1 cellular context compared by ENCODE assay signal in the genomic region with DNA sequence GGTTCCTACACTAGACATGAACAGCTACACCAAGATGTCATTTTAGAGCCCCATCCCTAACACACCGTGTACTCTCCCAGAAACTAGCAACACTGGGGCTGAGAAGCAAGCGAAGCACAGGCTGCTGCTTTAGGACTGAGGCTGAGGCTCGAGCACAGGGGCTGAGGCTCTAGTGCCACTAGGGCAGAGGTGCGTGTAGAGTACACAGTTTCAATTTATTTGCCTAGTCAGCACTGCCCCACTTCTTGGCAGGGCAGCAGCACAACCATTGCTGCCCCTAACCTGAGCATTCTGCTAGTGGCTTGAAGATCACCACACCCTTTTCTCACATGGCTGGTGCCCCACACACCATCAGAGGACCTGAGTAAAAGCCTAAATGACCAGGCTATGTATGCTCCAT.
TF ChIP-seq lines count a peak whose summit lies in the region.

No MANE protein-coding gene starts in this region.

TF ChIP-seq in HepG2, 621 proteins besides CTCF, POLR2A, EP300 and RAD21 (continued from another document):
- TF ChIP-seq, protein P1, sequence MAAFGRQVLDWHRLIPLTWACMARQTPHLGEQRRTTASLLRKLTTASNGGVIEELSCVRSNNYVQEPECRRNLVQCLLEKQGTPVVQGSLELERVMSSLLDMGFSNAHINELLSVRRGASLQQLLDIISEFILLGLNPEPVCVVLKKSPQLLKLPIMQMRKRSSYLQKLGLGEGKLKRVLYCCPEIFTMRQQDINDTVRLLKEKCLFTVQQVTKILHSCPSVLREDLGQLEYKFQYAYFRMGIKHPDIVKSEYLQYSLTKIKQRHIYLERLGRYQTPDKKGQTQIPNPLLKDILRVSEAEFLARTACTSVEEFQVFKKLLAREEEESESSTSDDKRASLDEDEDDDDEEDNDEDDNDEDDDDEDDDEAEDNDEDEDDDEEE (CRISPR knock-in tag; IDR thresholded peaks at IDR 0.05), result no peak
TF ChIP-seq in HepG2: peak in this region for 2.
